ENCODE assay signal across 10 cellular contexts in the genomic region with DNA sequence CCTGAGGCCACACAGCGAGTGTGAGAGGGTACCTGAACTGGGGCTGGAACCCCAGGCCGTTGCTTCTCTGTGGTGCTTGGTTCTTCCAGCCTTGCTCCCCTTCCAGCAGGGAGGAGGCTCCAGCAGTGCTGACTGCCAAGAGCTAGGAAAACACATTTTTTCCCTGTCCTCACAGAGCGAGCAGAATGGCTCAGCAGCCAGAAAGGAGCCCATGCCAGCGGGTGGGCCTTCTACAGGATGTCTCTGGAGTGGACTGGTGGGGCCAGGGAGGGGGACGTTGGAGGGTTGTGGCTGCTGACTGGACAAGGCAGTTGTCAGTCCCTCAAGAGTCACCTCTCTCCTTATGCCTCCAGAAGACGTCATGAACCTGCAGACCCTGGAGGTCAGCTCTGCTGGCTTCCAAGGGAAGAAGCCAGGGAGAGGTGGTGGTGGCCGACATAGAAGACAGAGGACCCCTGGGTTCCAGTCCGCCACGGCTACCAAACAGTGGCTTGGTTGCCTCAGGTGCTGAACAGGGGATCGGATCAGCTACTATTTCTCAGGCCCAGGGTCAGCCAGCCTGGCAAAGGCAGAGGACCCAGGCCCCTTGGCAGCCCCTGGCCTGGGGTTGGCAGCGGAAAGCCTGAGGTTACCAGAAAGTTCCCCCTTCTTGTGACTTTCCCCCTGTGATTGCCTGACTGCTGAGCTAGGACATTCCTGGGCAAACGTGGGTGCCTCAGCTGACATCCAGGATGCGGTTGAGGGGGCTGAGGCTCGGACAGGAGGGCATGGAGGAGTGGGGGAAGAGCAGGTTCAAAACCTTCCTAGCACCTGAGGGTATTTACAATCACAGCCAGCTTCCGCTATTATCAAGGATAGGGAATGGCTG. TPM values are rescaled to one million over a fixed set of nuclear protein-coding genes. Genes with fewer than 3 reads are reported as not detected.
A peak's percentile ranks its signal among the peaks of the same experiment; 100 is the strongest.
DNase-seq lines count a peak whose midpoint lies in the region; ATAC-seq and TF ChIP-seq lines count a peak whose summit lies in the region.
"Had no signal": no experiment of that assay in that cellular context is flagged by ENCODE, and none has a peak within 500 bp of the region (broad histone marks: within the 10 kb centered on the region; RNA-seq: fewer than 3 reads in every experiment).

No MANE protein-coding gene starts in this region.

- no peak for ATAC-seq in GM19463 (IDR thresholded peaks at IDR 0.05; ENCODE audit: unreplicated experiment)
- ATAC-seq: CD8-positive, alpha-beta T cell had no signal

- no peaks in the 10 kb centered on the region for H3K9me3 ChIP-seq in fibroblast of lung (ENCODE audit: control insufficient read depth, insufficient read depth, low read depth, low read length)

- peak overlapping the region in 2 of 3 experiments; percentile 12 to 70 for H3K4me3 Mint-ChIP-seq in nephron

- no peaks in the 10 kb centered on the region for H3K36me3 Mint-ChIP-seq in nephron (ENCODE audit: low read depth)

- no peaks in the 10 kb centered on the region for H3K27me3 ChIP-seq in fibroblast of lung (ENCODE audit: control insufficient read depth, insufficient read depth, low read length)

- H3K79me2 ChIP-seq in fibroblast of lung (ENCODE audit: control insufficient read depth, insufficient read depth, low read length), result peaks cover 72% of the 10 kb centered on the region

- POLR2A ChIA-PET in AG04449 (lab: Yijun Ruan, JAX), result interaction anchor here (1.0 to 1.3 kb wide), 3 partner anchors 10 to 24 kb away, joined by 3 to 4 read pairs (median 3); partner anchors contain the start of gene PLA2G6
- POLR2A ChIA-PET in RWPE1 (lab: Yijun Ruan, JAX; ENCODE audit: low non-redundant PET), result no interaction called here

- DNase-seq in AG04449 (ENCODE audit: low read depth, low spot score) (peak; percentile 44), RWPE1 (ENCODE audit: low spot score) (no peak), fibroblast of lung (ENCODE audit: low read depth in 2 of 2) (peak; percentile 90), D341Med (ENCODE audit: low spot score) (no peak), GM13977 (ENCODE audit: low spot score) (no peak)
- DNase-seq in stimulated activated CD8-positive, alpha-beta memory T cell treated with anti-CD3 and anti-CD28 coated beads, Interleukin-4, amount 100 ng/mL, for 48 hours, result no peak
- DNase-seq: CD8-positive, alpha-beta T cell; NCI-H524 had no signal

- peak overlapping the region; percentile 28 for H3K9ac ChIP-seq in fibroblast of lung (ENCODE audit: insufficient read depth, low read length)

- CTCF ChIA-PET in AG04449 (lab: Yijun Ruan, JAX) (interaction anchor here (1.3 to 5.0 kb wide), 2 partner anchors 91 to 108 kb away, joined by 3 to 33 read pairs; no protein-coding TSS in a partner anchor), RWPE1 (lab: Yijun Ruan, JAX) (no interaction called here)

- H3K4me1 ChIP-seq in fibroblast of lung (ENCODE audit: control insufficient read depth, extremely low read depth, insufficient read depth, low read length), result peaks cover 23% of the 10 kb centered on the region

- H3K36me3 ChIP-seq in fibroblast of lung (ENCODE audit: control insufficient read depth, insufficient read depth, low read length), result peaks cover 6% of the 10 kb centered on the region

- H3K9me3 Mint-ChIP-seq in nephron, result no peaks in the 10 kb centered on the region
- H3K9me3 Mint-ChIP-seq: CD8-positive, alpha-beta T cell had no signal

- in situ Hi-C loops in GM13977 (cut with MboI; ENCODE audit: low pct_unique_long_range_greater_than_20kb, low sequenced_read_pairs, unreplicated experiment), result no loop called here

- H3K4me3 ChIP-seq in AG04449 (ENCODE audit: low read depth, low read length), result no peak overlapping the region; the same call in 1 of the 2 replicates
- peak overlapping the region in 3 of 4 experiments; percentile 24 to 40 (median 34) for H3K4me3 ChIP-seq in fibroblast of lung (replicated peaks in 1 of 4; ENCODE audit: control extremely low read depth in 1 of 4, insufficient read depth in 1 of 4, low read depth in 3 of 4, low read length in 4 of 4)

- peak overlapping the region; percentile 95 for H3K27ac ChIP-seq in RWPE1
- H3K27ac ChIP-seq in fibroblast of lung (ENCODE audit: insufficient read depth, low read length), result peak overlapping the region; percentile 100

- H3K27me3 Mint-ChIP-seq in nephron (ENCODE audit: low read depth), result peaks cover 5% of the 10 kb centered on the region

- peak overlapping the region; percentile 84 for H3K4me2 ChIP-seq in fibroblast of lung (ENCODE audit: extremely low read depth, insufficient read depth, low read length)

- peaks cover 22% of the 10 kb centered on the region for H3K4me1 Mint-ChIP-seq in nephron

- TF ChIP-seq CTCF in AG04449 (IDR thresholded peaks at IDR 0.05; ENCODE audit: insufficient read depth, low read length, missing control alignments) (no peak), RWPE1 (conservative IDR thresholded peaks at IDR 0.05; ENCODE audit: low read depth) (no peak), fibroblast of lung (conservative IDR thresholded peaks at IDR 0.05 in 1 of 2, IDR thresholded peaks at IDR 0.05 in 1 of 2; ENCODE audit: low read depth in 1 of 2, low read length in 2 of 2) (no peak), nephron (IDR thresholded peaks at IDR 0.05; ENCODE audit: unreplicated experiment in 3 of 3) (no peak), GM13977 (IDR thresholded peaks at IDR 0.05; ENCODE audit: extremely low read depth, insufficient read depth, missing control alignments) (no peak)

- H3K27ac Mint-ChIP-seq in nephron, result peak overlapping the region in 2 of 3 experiments; percentile 94 to 98

- no peak overlapping the region for H2AFZ ChIP-seq in fibroblast of lung (ENCODE audit: low read length)

- no peaks in the 10 kb centered on the region for H4K20me1 ChIP-seq in fibroblast of lung (ENCODE audit: control insufficient read depth, extremely low read depth, insufficient read depth, low read length)

RNA-seq across cellular contexts. Expression of gene MAFF, which starts 3.7 kb away (rescaled TPM):
- 20.5 and 26.3 TPM in 2 replicates for total RNA-seq in fibroblast of lung
- 8.8 and 18.5 TPM in 2 replicates for polyA plus RNA-seq in fibroblast of lung
- 13.1 and 24.4 TPM in 2 replicates for polyA plus RNA-seq in fibroblast of lung (2012)
- 4.9 and 10.7 TPM in 2 replicates for polyA minus RNA-seq in fibroblast of lung (ENCODE audit: low replicate concordance)

RNA-seq across cellular contexts. Expression of gene PLA2G6, which starts 23.9 kb away (rescaled TPM):
- 24.9 and 29.9 TPM in 2 replicates for total RNA-seq in fibroblast of lung
- 4.4 and 4.8 TPM in 2 replicates for polyA plus RNA-seq in fibroblast of lung
- polyA plus RNA-seq in fibroblast of lung (2012), result 3.2 and 5.1 TPM in 2 replicates
- polyA minus RNA-seq in fibroblast of lung (ENCODE audit: low replicate concordance), result 24.8 and 39.5 TPM in 2 replicates

Comparison
In these comparisons a context has a peak if more than half of its experiments do, and no peak if none do; other contexts are left out.
1. DNase-seq: peak in AG04449 (single experiment) and fibroblast of lung (2 of 2); none in RWPE1 (single experiment), D341Med (single experiment), GM13977 (single experiment) and stimulated activated CD8-positive, alpha-beta memory T cell treated with anti-CD3 and anti-CD28 coated beads, Interleukin-4, amount 100 ng/mL, for 48 hours (single experiment).